ENCODE assay signal across 8 cellular contexts in genomic region chr18:79681484-79682387, GRCh38. TPM values are rescaled to one million over a fixed set of nuclear protein-coding genes. Genes with fewer than 3 reads are reported as not detected.
DNase-seq lines count a peak whose midpoint lies in the region; TF ChIP-seq lines count a peak whose summit lies in the region.

No MANE protein-coding gene starts in this region.

- peak; percentile 92 for DNase-seq in activated CD4-positive, alpha-beta T cell treated with anti-CD3 and anti-CD28 coated beads, Interleukin-2, amount 10 ng/mL, durations not matched to agents 24 days and 14 days
- no peak for DNase-seq in endothelial cell (ENCODE audit: low spot score)
- peak; percentile 52 for DNase-seq in stimulated activated CD4-positive, alpha-beta T cell treated with anti-CD3 and anti-CD28 coated beads, Interleukin-4, amount 100 ng/mL, for 24 hours
- no peak for DNase-seq in MG63
- no peak for DNase-seq in DMS153 treated with DMSO at 0.1 percent for 48 hours (lab: John Stamatoyannopoulos, UW; ENCODE audit: unreplicated experiment)
- DNase-seq in NCI-H1105 treated with DMSO at 0.1 percent for 48 hours (lab: John Stamatoyannopoulos, UW) = no peak
- DNase-seq in AG08396 (ENCODE audit: low spot score) = no peak

- intact Hi-C loops in activated CD4-positive, alpha-beta T cell treated with anti-CD3 and anti-CD28 coated beads, Interleukin-2, amount 10 ng/mL, durations not matched to agents 24 days and 14 days (cut with micrococcal nuclease) = no loop called here

- H3K27ac Mint-ChIP-seq in IgD-negative memory B cell = peak overlapping the region; percentile 82 to 98 (median 86)
- H3K27ac Mint-ChIP-seq in activated CD4-positive, alpha-beta T cell treated with anti-CD3 and anti-CD28 coated beads, Interleukin-2, amount 10 ng/mL, durations not matched to agents 24 days and 14 days = peak overlapping the region; percentile 93
- H3K27ac Mint-ChIP-seq in endothelial cell (ENCODE audit: unreplicated experiment) = no peak overlapping the region

- no peaks in the 10 kb centered on the region for H3K9me3 ChIP-seq in MG63

- no peak overlapping the region for H3K4me3 ChIP-seq in MG63

- TF ChIP-seq CTCF in endothelial cell (IDR thresholded peaks at IDR 0.05; ENCODE audit: unreplicated experiment) = no peak

- H3K27me3 ChIP-seq in MG63 = no peaks in the 10 kb centered on the region

- H3K4me3 Mint-ChIP-seq in IgD-negative memory B cell (peak overlapping the region; percentile 77 to 96 (median 87)), endothelial cell (ENCODE audit: unreplicated experiment) (peak overlapping the region; percentile 17)
- H3K4me3 Mint-ChIP-seq in activated CD4-positive, alpha-beta T cell treated with anti-CD3 and anti-CD28 coated beads, Interleukin-2, amount 10 ng/mL, durations not matched to agents 24 days and 14 days = peak overlapping the region; percentile 93

- H3K27me3 Mint-ChIP-seq in IgD-negative memory B cell = no peaks in the 10 kb centered on the region
- peaks cover 4% of the 10 kb centered on the region for H3K27me3 Mint-ChIP-seq in activated CD4-positive, alpha-beta T cell treated with anti-CD3 and anti-CD28 coated beads, Interleukin-2, amount 10 ng/mL, durations not matched to agents 24 days and 14 days
- peaks cover 13% of the 10 kb centered on the region for H3K27me3 Mint-ChIP-seq in endothelial cell (ENCODE audit: unreplicated experiment)

- no peaks in the 10 kb centered on the region; the same call in none of the 2 replicates for H3K36me3 ChIP-seq in MG63

- H3K4me1 Mint-ChIP-seq in IgD-negative memory B cell (peaks cover 24 to 54% (median 31%) of the 10 kb centered on the region in 3 donors), endothelial cell (ENCODE audit: unreplicated experiment) (peaks cover 14% of the 10 kb centered on the region)
- H3K4me1 Mint-ChIP-seq in activated CD4-positive, alpha-beta T cell treated with anti-CD3 and anti-CD28 coated beads, Interleukin-2, amount 10 ng/mL, durations not matched to agents 24 days and 14 days = peaks cover 73% of the 10 kb centered on the region

- H3K36me3 Mint-ChIP-seq in IgD-negative memory B cell = no peaks in the 10 kb centered on the region
- H3K36me3 Mint-ChIP-seq in activated CD4-positive, alpha-beta T cell treated with anti-CD3 and anti-CD28 coated beads, Interleukin-2, amount 10 ng/mL, durations not matched to agents 24 days and 14 days (ENCODE audit: low read depth) = peaks cover 34% of the 10 kb centered on the region
- no peaks in the 10 kb centered on the region for H3K36me3 Mint-ChIP-seq in endothelial cell (ENCODE audit: low read depth, unreplicated experiment)

- H3K9me3 Mint-ChIP-seq in IgD-negative memory B cell (no peaks in the 10 kb centered on the region), endothelial cell (ENCODE audit: unreplicated experiment) (no peaks in the 10 kb centered on the region)
- H3K9me3 Mint-ChIP-seq in activated CD4-positive, alpha-beta T cell treated with anti-CD3 and anti-CD28 coated beads, Interleukin-2, amount 10 ng/mL, durations not matched to agents 24 days and 14 days = no peaks in the 10 kb centered on the region

RNA-seq across cellular contexts. Expression of gene CTDP1, which starts 2.1 kb away (rescaled TPM):
- 12.1 TPM for polyA plus RNA-seq in IgD-negative memory B cell
- total RNA-seq in activated CD4-positive, alpha-beta T cell treated with anti-CD3 and anti-CD28 coated beads, Interleukin-2, amount 10 ng/mL, durations not matched to agents 24 days and 14 days = 41.2 and 45.5 TPM in 2 replicates
- total RNA-seq in endothelial cell (ENCODE audit: unreplicated experiment) = 34.2 TPM
- 28.9 and 30.1 TPM in 2 replicates for total RNA-seq in MG63 (2014; rRNA removed; shearing (Covaris generic); ENCODE audit: low replicate concordance)

Comparison
In these comparisons a context has a peak if more than half of its experiments do, and no peak if none do; other contexts are left out.
1. H3K4me3 Mint-ChIP-seq: peak in every context shown above with its lines; median percentile 93 in activated CD4-positive, alpha-beta T cell treated with anti-CD3 and anti-CD28 coated beads, Interleukin-2, amount 10 ng/mL, durations not matched to agents 24 days and 14 days; 87 in IgD-negative memory B cell; 17 in endothelial cell.
2. DNase-seq: peak in activated CD4-positive, alpha-beta T cell treated with anti-CD3 and anti-CD28 coated beads, Interleukin-2, amount 10 ng/mL, durations not matched to agents 24 days and 14 days (single experiment) and stimulated activated CD4-positive, alpha-beta T cell treated with anti-CD3 and anti-CD28 coated beads, Interleukin-4, amount 100 ng/mL, for 24 hours (single experiment); none in endothelial cell (single experiment), MG63 (single experiment), DMS153 treated with DMSO at 0.1 percent for 48 hours (single experiment), NCI-H1105 treated with DMSO at 0.1 percent for 48 hours (single experiment) and AG08396 (single experiment).